ENCODE assay signal across 11 cellular contexts in genomic region chr17:76562734-76563148, GRCh38. TPM values are rescaled to one million over a fixed set of nuclear protein-coding genes. Genes with fewer than 3 reads are reported as not detected.
DNase-seq lines count a peak whose midpoint lies in the region; ATAC-seq and TF ChIP-seq lines count a peak whose summit lies in the region.
"Had no signal": no experiment of that assay in that cellular context is flagged by ENCODE, and none has a peak within 500 bp of the region (broad histone marks: within the 10 kb centered on the region; RNA-seq: fewer than 3 reads in every experiment).

No MANE protein-coding gene starts in this region.

- intact Hi-C loops in A673 (cut with micrococcal nuclease; ENCODE audit: unreplicated experiment), result loop anchor here (5.0 to 10.0 kb wide), 2 partner anchors 60 to 152 kb away; partner anchors contain the start of gene MXRA7
- intact Hi-C loops in IMR-90 (cut with micrococcal nuclease), result loop anchor here (1.0 kb wide), 1 partner anchor 61 kb away; no protein-coding TSS in a partner anchor

- H3K9me3 Mint-ChIP-seq in stimulated activated memory B cell treated with anti-CD40 and anti-IgM and Interleukin-4, amounts not matched to agents 10 μg/mL and 1 μg/mL and 100 μg/mL, for 72 hours, result no peaks in the 10 kb centered on the region
- H3K9me3 Mint-ChIP-seq: naive thymus-derived CD4-positive, alpha-beta T cell had no signal

- BruUV-seq in A673 (replicated peaks; lab: Mats Ljungman, UMichigan) (no TSS peak), IMR-90 (replicated peaks; lab: Mats Ljungman, UMichigan) (no TSS peak)

- H3K36me3 Mint-ChIP-seq in stimulated activated memory B cell treated with anti-CD40 and anti-IgM and Interleukin-4, amounts not matched to agents 10 μg/mL and 1 μg/mL and 100 μg/mL, for 72 hours, result peaks cover 52% of the 10 kb centered on the region

- no CpG with 5 or more reads among the region's 6 CpGs for WGBS in IMR-90 (ENCODE audit: extremely low coverage in 2 of 2, insufficient read length in 1 of 2), 2 experiments

- H3K4me1 ChIP-seq in A673 (ENCODE audit: insufficient read depth, low read length, poor library complexity, severe bottlenecking) (peaks cover 34% of the 10 kb centered on the region), IMR-90 (ENCODE audit: control insufficient read depth, insufficient read depth, low read length) (peaks cover 17% of the 10 kb centered on the region)

- H4K20me1 ChIP-seq in IMR-90 (ENCODE audit: insufficient read depth, low read length), result peaks cover 84% of the 10 kb centered on the region

- H4K91ac ChIP-seq in IMR-90 (ENCODE audit: insufficient read depth, low read depth, low read length), result no peak overlapping the region

- H3K27ac Mint-ChIP-seq in stimulated activated memory B cell treated with anti-CD40 and anti-IgM and Interleukin-4, amounts not matched to agents 10 μg/mL and 1 μg/mL and 100 μg/mL, for 72 hours, result no peak overlapping the region

- H2AFZ ChIP-seq in IMR-90 (replicated peaks; ENCODE audit: low read length, poor library complexity), result no peak overlapping the region

- H3K27ac ChIP-seq in A673 (ENCODE audit: low read depth, low read length, poor library complexity, severe bottlenecking) (peak overlapping the region; percentile 18), IMR-90 (ENCODE audit: insufficient read depth, low read length) (no peak overlapping the region)

- H3K4ac ChIP-seq in IMR-90 (ENCODE audit: low read depth, low read length), result no peak overlapping the region

- no peak overlapping the region for H2BK120ac ChIP-seq in IMR-90 (ENCODE audit: low read depth, low read length)

- ATAC-seq in IMR-90 (ENCODE audit: low read depth), result peak; percentile 69
- ATAC-seq in stimulated activated memory B cell treated with anti-CD40 and anti-IgM and Interleukin-4, amounts not matched to agents 10 μg/mL and 1 μg/mL and 100 μg/mL, for 72 hours, result no peak
- no peak for ATAC-seq in HG02938 (IDR thresholded peaks at IDR 0.05; ENCODE audit: unreplicated experiment)
- no peak for ATAC-seq in GM19023 (IDR thresholded peaks at IDR 0.05; ENCODE audit: unreplicated experiment)
- ATAC-seq: naive thymus-derived CD4-positive, alpha-beta T cell had no signal

- H2BK20ac ChIP-seq in IMR-90 (ENCODE audit: low read depth, low read length), result no peak overlapping the region

- no peak overlapping the region for H3K4me3 Mint-ChIP-seq in stimulated activated memory B cell treated with anti-CD40 and anti-IgM and Interleukin-4, amounts not matched to agents 10 μg/mL and 1 μg/mL and 100 μg/mL, for 72 hours

- H3K4me3 ChIP-seq in A673 (ENCODE audit: low read depth, low read length, poor library complexity, severe bottlenecking) (no peak overlapping the region), IMR-90 (ENCODE audit: insufficient read depth, low read depth, low read length) (no peak overlapping the region)

- DNase-seq in A673 (ENCODE audit: low spot score) (peak; percentile 86), IMR-90 (peak; percentile 92), astrocyte of the hippocampus (ENCODE audit: low read depth, low spot score) (peak; percentile 67), iris pigment epithelial cell (ENCODE audit: low read depth) (peak; percentile 78), GM13976 (ENCODE audit: low spot score) (no peak)
- DNase-seq: naive thymus-derived CD4-positive, alpha-beta T cell; NCI-H2029 treated with DMSO at 0.1 percent for 48 hours; trophoblast cell had no signal

- peaks cover 73% of the 10 kb centered on the region for H3K4me1 Mint-ChIP-seq in stimulated activated memory B cell treated with anti-CD40 and anti-IgM and Interleukin-4, amounts not matched to agents 10 μg/mL and 1 μg/mL and 100 μg/mL, for 72 hours

- no peak overlapping the region for H3K18ac ChIP-seq in IMR-90 (ENCODE audit: low read depth, low read length)

- peak overlapping the region in 1 of 2 experiments; percentile 48; a peak in 1 of 4 replicates for H4K8ac ChIP-seq in IMR-90 (ENCODE audit: low read depth in 2 of 2, low read length in 2 of 2)

- H2BK5ac ChIP-seq in IMR-90 (ENCODE audit: low read depth, low read length, poor library complexity, severe bottlenecking), result peak overlapping the region; percentile 56

- H3K56ac ChIP-seq in IMR-90 (ENCODE audit: extremely low read depth, insufficient read depth, low read length), result no peak overlapping the region

- no peak overlapping the region for H3K14ac ChIP-seq in IMR-90 (replicated peaks; ENCODE audit: low read depth, low read length)

- no peak for TF ChIP-seq RAD21 in IMR-90 (IDR thresholded peaks at IDR 0.05; ENCODE audit: low read length)

- no peak overlapping the region for H2BK15ac ChIP-seq in IMR-90 (ENCODE audit: low read depth, low read length)

- in situ Hi-C loops in IMR-90 (cut with MboI; ENCODE audit: low sequenced_read_pairs) (no loop called here), GM13976 (cut with MboI; ENCODE audit: low sequenced_read_pairs, unreplicated experiment) (no loop called here)

- H2AK9ac ChIP-seq in IMR-90 (replicated peaks; ENCODE audit: low read depth, low read length, poor library complexity), result no peak overlapping the region

- no peak overlapping the region for H4K5ac ChIP-seq in IMR-90 (ENCODE audit: low read depth, low read length)

- POLR2A ChIA-PET in A673 (lab: Charles Lee; ENCODE audit: low non-redundant PET), result no interaction called here
- POLR2A ChIA-PET in IMR-90 (lab: Charles Lee; ENCODE audit: unreplicated experiment), result no interaction called here

- no peak overlapping the region for H3K23ac ChIP-seq in IMR-90 (ENCODE audit: low read depth, low read length)

- TF ChIP-seq POLR2A in IMR-90 (IDR thresholded peaks at IDR 0.05; ENCODE audit: low read depth, low read length), result peak; percentile 27; the same call in 1 of the 2 replicates

- H3K27me3 ChIP-seq in A673 (replicated peaks; ENCODE audit: insufficient read depth, low read depth, low read length, poor library complexity), result no peaks in the 10 kb centered on the region
- no peaks in the 10 kb centered on the region for H3K27me3 ChIP-seq in IMR-90 (ENCODE audit: control insufficient read depth, insufficient read depth, low read length)

- TF ChIP-seq CTCF in A673 (conservative IDR thresholded peaks at IDR 0.05; ENCODE audit: low read depth, low read length) (no peak), IMR-90 (conservative IDR thresholded peaks at IDR 0.05; ENCODE audit: low read depth, low read length) (0 out of 2 replicates have a peak, but pooled peaks have one; percentile 0), GM13976 (IDR thresholded peaks at IDR 0.05; ENCODE audit: borderline replicate concordance, control extremely low read depth, extremely low read depth, insufficient read depth, missing control alignments) (no peak)

- H3K9me3 ChIP-seq in A673 (ENCODE audit: low read depth, low read length, poor library complexity, severe bottlenecking), result no peaks in the 10 kb centered on the region
- no peaks in the 10 kb centered on the region for H3K9me3 ChIP-seq in IMR-90 (ENCODE audit: control insufficient read depth, insufficient read depth, low read length)

- H2AK5ac ChIP-seq in IMR-90 (ENCODE audit: low read depth, low read length), result no peak overlapping the region

- H3K79me1 ChIP-seq in IMR-90 (ENCODE audit: low read depth in 1 of 2, low read length in 2 of 2), result peaks cover 11 to 61% of the 10 kb centered on the region in 2 experiments

- H3K27me3 Mint-ChIP-seq in stimulated activated memory B cell treated with anti-CD40 and anti-IgM and Interleukin-4, amounts not matched to agents 10 μg/mL and 1 μg/mL and 100 μg/mL, for 72 hours, result no peaks in the 10 kb centered on the region
- H3K27me3 Mint-ChIP-seq: naive thymus-derived CD4-positive, alpha-beta T cell had no signal

- peaks cover 12% of the 10 kb centered on the region for H3K9me1 ChIP-seq in IMR-90 (ENCODE audit: insufficient read depth, low read length)

- H3K36me3 ChIP-seq in A673 (ENCODE audit: insufficient read depth, low read length, poor library complexity, severe bottlenecking) (peaks cover 79% of the 10 kb centered on the region), IMR-90 (ENCODE audit: control insufficient read depth, insufficient read depth, low read length) (peaks cover 32% of the 10 kb centered on the region)

- no peak overlapping the region for H3K9ac ChIP-seq in IMR-90 (ENCODE audit: low read depth, low read length)

- dilution Hi-C loops in IMR-90 (cut with HindIII; ENCODE audit: low sequenced_read_pairs, unreplicated experiment), result no loop called here

- CTCF ChIA-PET in A673 (lab: Charles Lee) (no interaction called here), IMR-90 (lab: Yijun Ruan, JAX) (interaction anchor here (1.1 kb wide), 1 partner anchor 22 kb away, joined by 4 read pairs; no protein-coding TSS in a partner anchor)

- no peak overlapping the region for H3K4me2 ChIP-seq in IMR-90 (ENCODE audit: low read depth, low read length)

TF ChIP-seq in IMR-90, 13 proteins besides CTCF, POLR2A, EP300 and RAD21:
- TF ChIP-seq CHD1 (IDR thresholded peaks at IDR 0.05; ENCODE audit: low read depth, low read length) (no peak), NFE2L2 (IDR thresholded peaks at IDR 0.05; ENCODE audit: low read depth, low read length) (no peak), MXI1 (IDR thresholded peaks at IDR 0.05; ENCODE audit: borderline replicate concordance, low read depth, low read length) (peak; percentile 68; the same call in 1 of the 2 replicates), BHLHE40 (IDR thresholded peaks at IDR 0.05; ENCODE audit: low read depth, low read length) (peak; percentile 94), RFX5 (IDR thresholded peaks at IDR 0.05; ENCODE audit: low read depth, low read length) (0 out of 2 replicates have a peak, but pooled peaks have one; percentile 58), FOS (IDR thresholded peaks at IDR 0.05; ENCODE audit: low read depth, low read length) (peak; percentile 80)

RNA-seq across cellular contexts. Expression of gene PRCD, which starts 22.9 kb away (rescaled TPM):
- total RNA-seq in A673 (2021) (not detected in 2 replicates), IMR-90 (2012; rRNA removed) (under 0.01 TPM in 1 of 2 replicates, not detected in the other)
- 0.32 TPM in 2 replicates for polyA plus RNA-seq in IMR-90 (2012; rRNA removed)
- polyA plus RNA-seq in IMR-90 (2012; cell fraction: cytosol; rRNA removed), result 0.24 and 0.26 TPM in 2 replicates
- 1.4 and 3.8 TPM in 2 replicates for polyA plus RNA-seq in IMR-90 (2012; cell fraction: nucleus; rRNA removed; ENCODE audit: low replicate concordance)
- total RNA-seq: naive thymus-derived CD4-positive, alpha-beta T cell had no signal

RNA-seq across cellular contexts. Expression of gene ST6GALNAC2, which starts 22.9 kb away (rescaled TPM):
- not detected in 2 replicates for total RNA-seq in A673 (2021)
- total RNA-seq in IMR-90 (2012; rRNA removed), result not detected in 2 replicates
- 0.10 TPM in 1 of 2 replicates, not detected in the other for polyA plus RNA-seq in IMR-90 (2012; rRNA removed)
- polyA plus RNA-seq in IMR-90 (2012; cell fraction: cytosol; rRNA removed), result 0.06 and 0.18 TPM in 2 replicates
- 0.03 and 0.25 TPM in 2 replicates for polyA plus RNA-seq in IMR-90 (2012; cell fraction: nucleus; rRNA removed; ENCODE audit: low replicate concordance)
- polyA plus RNA-seq: naive thymus-derived CD4-positive, alpha-beta T cell had no signal

RNA-seq across cellular contexts. Expression of gene CYGB, which starts 25.2 kb away (rescaled TPM):
- total RNA-seq in A673 (2021), result 0.56 and 0.61 TPM in 2 replicates
- 1.3 and 1.7 TPM in 2 replicates for total RNA-seq in IMR-90 (2012; rRNA removed)
- polyA plus RNA-seq in IMR-90 (2012; rRNA removed), result 2.9 and 3.5 TPM in 2 replicates
- 3.6 and 4.3 TPM in 2 replicates for polyA plus RNA-seq in IMR-90 (2012; cell fraction: cytosol; rRNA removed)
- 1.2 and 1.9 TPM in 2 replicates for polyA plus RNA-seq in IMR-90 (2012; cell fraction: nucleus; rRNA removed; ENCODE audit: low replicate concordance)
- total RNA-seq: naive thymus-derived CD4-positive, alpha-beta T cell had no signal
